20 cellular contexts compared by ENCODE assay signal in the genomic region with DNA sequence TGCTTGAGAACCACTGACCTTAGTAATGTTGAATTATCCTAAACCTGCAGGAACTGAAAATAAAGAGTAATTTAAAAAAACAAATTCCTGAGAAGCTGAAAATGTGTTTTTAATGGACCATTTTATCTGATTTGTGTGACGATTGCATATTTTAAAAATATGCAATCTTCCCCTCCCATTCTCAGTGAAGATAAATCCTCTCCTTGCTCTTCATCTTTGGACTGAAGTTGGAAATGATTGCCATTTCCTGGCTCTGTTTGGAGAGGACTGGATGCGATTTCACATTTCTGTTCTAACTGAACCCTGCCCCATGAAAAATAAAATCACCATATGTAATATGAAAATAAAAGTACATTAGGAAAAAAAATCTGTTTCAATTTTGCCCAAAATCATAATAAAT.
"Had no signal": no experiment of that assay in that cellular context is flagged by ENCODE, and none has a peak within 500 bp of the region (broad histone marks: within the 10 kb centered on the region; RNA-seq: fewer than 3 reads in every experiment).

No MANE protein-coding gene starts in this region.

- H3K9me3 Mint-ChIP-seq: nephron progenitor cell; stimulated activated memory B cell treated with anti-CD40 and anti-IgM and Interleukin-4, amounts not matched to agents 10 μg/mL and 1 μg/mL and 100 μg/mL, for 72 hours; stimulated activated naive CD8-positive, alpha-beta T cell treated with anti-CD3 and anti-CD28 coated beads, Interleukin-15, Interleukin-2, amounts not matched to agents 100 ng/mL and 50 ng/mL, for 24 hours had no signal

- H3K4me1 Mint-ChIP-seq: nephron progenitor cell; stimulated activated memory B cell treated with anti-CD40 and anti-IgM and Interleukin-4, amounts not matched to agents 10 μg/mL and 1 μg/mL and 100 μg/mL, for 72 hours had no signal

- H3K27ac Mint-ChIP-seq: effector memory CD8-positive, alpha-beta T cell; nephron progenitor cell; stimulated activated memory B cell treated with anti-CD40 and anti-IgM and Interleukin-4, amounts not matched to agents 10 μg/mL and 1 μg/mL and 100 μg/mL, for 72 hours; stimulated activated naive CD8-positive, alpha-beta T cell treated with anti-CD3 and anti-CD28 coated beads, Interleukin-15, Interleukin-2, amounts not matched to agents 100 ng/mL and 50 ng/mL, for 24 hours had no signal

- DNase-seq: effector memory CD8-positive, alpha-beta T cell; heart right ventricle; hypothalamus; kidney glomerular epithelial cell; mammary epithelial cell; nephron progenitor cell; psoas muscle; retina; right lobe of liver; spleen; stimulated activated CD4-positive, alpha-beta T cell treated with anti-CD3 and anti-CD28 coated beads, Interleukin-15, amount 100 ng/mL, for 24 hours; stimulated activated CD4-positive, alpha-beta T cell treated with anti-CD3 and anti-CD28 coated beads, Interleukin-1b, Interleukin-23, amount 100 ng/mL, for 48 hours; stimulated activated CD4-positive, alpha-beta T cell treated with anti-CD3 and anti-CD28 coated beads, Interleukin-4, amount 100 ng/mL, for 24 hours; tibial artery; upper lobe of left lung; uterus had no signal

- H3K4me3 Mint-ChIP-seq: effector memory CD8-positive, alpha-beta T cell; nephron progenitor cell; stimulated activated memory B cell treated with anti-CD40 and anti-IgM and Interleukin-4, amounts not matched to agents 10 μg/mL and 1 μg/mL and 100 μg/mL, for 72 hours; stimulated activated naive CD8-positive, alpha-beta T cell treated with anti-CD3 and anti-CD28 coated beads, Interleukin-15, Interleukin-2, amounts not matched to agents 100 ng/mL and 50 ng/mL, for 24 hours had no signal

- H3K4me1 ChIP-seq: heart right ventricle, psoas muscle, right lobe of liver, spleen, tibial artery, upper lobe of left lung, uterus had no signal

- ATAC-seq: effector memory CD8-positive, alpha-beta T cell; heart right ventricle; left lobe of liver; psoas muscle; right lobe of liver; stimulated activated memory B cell treated with anti-CD40 and anti-IgM and Interleukin-4, amounts not matched to agents 10 μg/mL and 1 μg/mL and 100 μg/mL, for 72 hours had no signal

- H3K27ac ChIP-seq: epithelial cell of prostate, heart right ventricle, psoas muscle, right lobe of liver, spleen, tibial artery, upper lobe of left lung, uterus had no signal

- H3K36me3 Mint-ChIP-seq: stimulated activated memory B cell treated with anti-CD40 and anti-IgM and Interleukin-4, amounts not matched to agents 10 μg/mL and 1 μg/mL and 100 μg/mL, for 72 hours had no signal

- H3K36me3 ChIP-seq: heart right ventricle, right lobe of liver, spleen, tibial artery, upper lobe of left lung, uterus had no signal

- H3K4me3 ChIP-seq: heart right ventricle, psoas muscle, right lobe of liver, spleen, tibial artery, upper lobe of left lung, uterus had no signal

- H3K9me3 ChIP-seq: heart right ventricle, psoas muscle, right lobe of liver, spleen, tibial artery, upper lobe of left lung, uterus had no signal

- H3K27me3 Mint-ChIP-seq: effector memory CD8-positive, alpha-beta T cell; stimulated activated memory B cell treated with anti-CD40 and anti-IgM and Interleukin-4, amounts not matched to agents 10 μg/mL and 1 μg/mL and 100 μg/mL, for 72 hours; stimulated activated naive CD8-positive, alpha-beta T cell treated with anti-CD3 and anti-CD28 coated beads, Interleukin-15, Interleukin-2, amounts not matched to agents 100 ng/mL and 50 ng/mL, for 24 hours had no signal

- H3K27me3 ChIP-seq: heart right ventricle, right lobe of liver, spleen, tibial artery, upper lobe of left lung, uterus had no signal
